In genomic region chr19:18418034-18418724, GRCh38 we compare ENCODE assay signal across 8 cellular contexts. TPM values are rescaled to one million over a fixed set of nuclear protein-coding genes. Genes with fewer than 3 reads are reported as not detected.
DNase-seq lines count a peak whose midpoint lies in the region; ATAC-seq, FAIRE-seq and TF ChIP-seq lines count a peak whose summit lies in the region.

No MANE protein-coding gene starts in this region.

- H3K4me3 Mint-ChIP-seq in activated CD4-positive, alpha-beta T cell treated with anti-CD3 and anti-CD28 coated beads for 36 hours = peak overlapping the region; percentile 90
- H3K4me3 Mint-ChIP-seq in activated naive CD8-positive, alpha-beta T cell = peak overlapping the region; percentile 84
- peak overlapping the region; percentile 75 to 87 for H3K4me3 Mint-ChIP-seq in stimulated activated naive CD8-positive, alpha-beta T cell treated with anti-CD3 and anti-CD28 coated beads, Interleukin-15, amount 100 ng/mL, for 72 hours

- DNase-seq in activated CD4-positive, alpha-beta T cell treated with anti-CD3 and anti-CD28 coated beads for 36 hours = peak; percentile 68
- DNase-seq in activated CD4-positive, alpha-beta T cell treated with anti-CD3 and anti-CD28 coated beads, Interleukin-2, amount 50 U/mL, for 4 hours = no peak
- no peak for DNase-seq in keratinocyte (ENCODE audit: low read depth, low spot score)
- peak; percentile 50 for DNase-seq in stimulated activated naive CD8-positive, alpha-beta T cell treated with anti-CD3 and anti-CD28 coated beads, Interleukin-15, amount 100 ng/mL, for 72 hours
- DNase-seq in stimulated activated CD4-positive, alpha-beta T cell treated with anti-CD3 and anti-CD28 coated beads, Interleukin-12 subunit alpha, Interleukin-12 subunit beta, amount 100 ng/mL, for 4 hours = no peak

- CTCF ChIA-PET in activated CD4-positive, alpha-beta T cell treated with anti-CD3 and anti-CD28 coated beads for 36 hours (lab: Charles Lee) = interaction anchor here (0.7 to 6.4 kb wide), 5 partner anchors 11 to 150 kb away, joined by 3 to 48 read pairs (median 3); no protein-coding TSS in a partner anchor

- H3K27ac Mint-ChIP-seq in activated CD4-positive, alpha-beta T cell treated with anti-CD3 and anti-CD28 coated beads for 36 hours = peak overlapping the region; percentile 73
- H3K27ac Mint-ChIP-seq in activated naive CD8-positive, alpha-beta T cell = peak overlapping the region; percentile 68
- H3K27ac Mint-ChIP-seq in stimulated activated naive CD8-positive, alpha-beta T cell treated with anti-CD3 and anti-CD28 coated beads, Interleukin-15, amount 100 ng/mL, for 72 hours = peak overlapping the region in 1 of 2 donors; percentile 59

- ATAC-seq in activated CD4-positive, alpha-beta T cell treated with anti-CD3 and anti-CD28 coated beads for 36 hours = peak; percentile 10
- peak; percentile 24 for ATAC-seq in stimulated activated naive CD8-positive, alpha-beta T cell treated with anti-CD3 and anti-CD28 coated beads, Interleukin-15, amount 100 ng/mL, for 72 hours
- ATAC-seq in HG02852 (IDR thresholded peaks at IDR 0.05; ENCODE audit: unreplicated experiment) = no peak
- no peak for ATAC-seq in HG02840 (IDR thresholded peaks at IDR 0.05; ENCODE audit: low FRiP score, unreplicated experiment)

- H3K4me2 ChIP-seq in keratinocyte (ENCODE audit: control insufficient read depth, extremely low read depth, insufficient read depth, low read depth, low read length) = peak overlapping the region; percentile 90

- no peak overlapping the region for H3K4me3 ChIP-seq in keratinocyte (ENCODE audit: control insufficient read depth in 2 of 3, extremely low read depth in 1 of 3, insufficient read depth in 2 of 3, low read depth in 1 of 3, low read length in 3 of 3)

- peaks cover 9% of the 10 kb centered on the region for H3K79me2 ChIP-seq in keratinocyte (ENCODE audit: control insufficient read depth, insufficient read depth, low read length)

- intact Hi-C loops in activated CD4-positive, alpha-beta T cell treated with anti-CD3 and anti-CD28 coated beads for 36 hours (cut with DNase I, micrococcal nuclease) = loop anchor here (2.0 to 5.0 kb wide), 3 partner anchors 19 to 213 kb away; partner anchors contain the start of gene RAB3A (in 1 of the 2)

- peaks cover 2% of the 10 kb centered on the region for H3K36me3 Mint-ChIP-seq in activated CD4-positive, alpha-beta T cell treated with anti-CD3 and anti-CD28 coated beads for 36 hours (ENCODE audit: low read depth)
- H3K36me3 Mint-ChIP-seq in activated naive CD8-positive, alpha-beta T cell = no peaks in the 10 kb centered on the region

- H3K9me3 Mint-ChIP-seq in activated CD4-positive, alpha-beta T cell treated with anti-CD3 and anti-CD28 coated beads for 36 hours (ENCODE audit: low read depth) = no peaks in the 10 kb centered on the region
- no peaks in the 10 kb centered on the region for H3K9me3 Mint-ChIP-seq in activated naive CD8-positive, alpha-beta T cell (ENCODE audit: low read depth)
- H3K9me3 Mint-ChIP-seq in stimulated activated naive CD8-positive, alpha-beta T cell treated with anti-CD3 and anti-CD28 coated beads, Interleukin-15, amount 100 ng/mL, for 72 hours = no peaks in the 10 kb centered on the region

- FAIRE-seq in keratinocyte (lab: Jason Lieb, UNC) = no peak

- H3K27me3 ChIP-seq in keratinocyte (ENCODE audit: control insufficient read depth, extremely low read depth, insufficient read depth, low read length) = no peaks in the 10 kb centered on the region

- no peak overlapping the region for H2AFZ ChIP-seq in keratinocyte (ENCODE audit: control insufficient read depth, low read length)

- H3K4me1 ChIP-seq in keratinocyte (ENCODE audit: control insufficient read depth, extremely low read depth, insufficient read depth, low read length) = peaks cover 24% of the 10 kb centered on the region

- H3K9ac ChIP-seq in keratinocyte (ENCODE audit: control insufficient read depth, extremely low read depth, insufficient read depth, low read length) = peak overlapping the region; percentile 64

- H4K20me1 ChIP-seq in keratinocyte (ENCODE audit: control insufficient read depth, extremely low read depth, insufficient read depth, low read length) = no peaks in the 10 kb centered on the region

- peaks cover 23% of the 10 kb centered on the region for H3K27me3 Mint-ChIP-seq in activated CD4-positive, alpha-beta T cell treated with anti-CD3 and anti-CD28 coated beads for 36 hours
- no peaks in the 10 kb centered on the region for H3K27me3 Mint-ChIP-seq in activated naive CD8-positive, alpha-beta T cell
- H3K27me3 Mint-ChIP-seq in stimulated activated naive CD8-positive, alpha-beta T cell treated with anti-CD3 and anti-CD28 coated beads, Interleukin-15, amount 100 ng/mL, for 72 hours = peaks cover 49% of the 10 kb centered on the region

- H3K36me3 ChIP-seq in keratinocyte (ENCODE audit: control insufficient read depth in 2 of 2, extremely low read depth in 1 of 2, insufficient read depth in 2 of 2, low read length in 2 of 2) = peaks cover 0 to 2% of the 10 kb centered on the region in 2 experiments

- dilution Hi-C loops in keratinocyte (cut with MboI; ENCODE audit: extremely low pct_ligation_motif_present, low sequenced_read_pairs) = no loop called here

- POLR2A ChIA-PET in activated CD4-positive, alpha-beta T cell treated with anti-CD3 and anti-CD28 coated beads for 36 hours (lab: Charles Lee) = interaction anchor here (0.6 to 2.5 kb wide), 4 partner anchors 10 to 139 kb away, joined by 3 to 10 read pairs (median 6); no protein-coding TSS in a partner anchor

- H3K9me1 ChIP-seq in keratinocyte (ENCODE audit: control insufficient read depth, extremely low read depth, insufficient read depth, low read length) = no peaks in the 10 kb centered on the region

- peaks cover 73% of the 10 kb centered on the region for H3K4me1 Mint-ChIP-seq in activated CD4-positive, alpha-beta T cell treated with anti-CD3 and anti-CD28 coated beads for 36 hours
- H3K4me1 Mint-ChIP-seq in activated naive CD8-positive, alpha-beta T cell (ENCODE audit: low read depth) = peaks cover 64% of the 10 kb centered on the region
- H3K4me1 Mint-ChIP-seq in stimulated activated naive CD8-positive, alpha-beta T cell treated with anti-CD3 and anti-CD28 coated beads, Interleukin-15, amount 100 ng/mL, for 72 hours = peaks cover 85% of the 10 kb centered on the region

- TF ChIP-seq CTCF in keratinocyte (optimal IDR thresholded peaks at IDR 0.05 in 1 of 3, IDR thresholded peaks at IDR 0.05 in 1 of 3, conservative IDR thresholded peaks at IDR 0.05 in 1 of 3; ENCODE audit: extremely low read depth in 1 of 3, insufficient read depth in 2 of 3, low read length in 3 of 3) = no peak

- H3K9me3 ChIP-seq in keratinocyte (ENCODE audit: control insufficient read depth, low read depth, low read length) = no peaks in the 10 kb centered on the region

- H3K27ac ChIP-seq in keratinocyte (ENCODE audit: control insufficient read depth, insufficient read depth, low read length) = no peak overlapping the region

RNA-seq across cellular contexts. Expression of gene SSBP4, which starts 1.0 kb away (rescaled TPM):
- 10 to 100 TPM; 71.7 to 79.3 TPM for total RNA-seq in activated CD4-positive, alpha-beta T cell treated with anti-CD3 and anti-CD28 coated beads for 36 hours
- polyA plus RNA-seq in keratinocyte = 7.5 to 11.3 TPM (median 10.8 TPM) in 3 replicates
- polyA plus RNA-seq in keratinocyte (2011; ENCODE audit: low read depth) = 3.6 TPM
- polyA plus RNA-seq in keratinocyte (2011; cell fraction: cytosol; rRNA removed) = 4.1 and 15.9 TPM in 2 replicates
- polyA plus RNA-seq in keratinocyte (2011; cell fraction: nucleus; rRNA removed) = 12.5 and 15.5 TPM in 2 replicates
- polyA plus RNA-seq in keratinocyte (2012; ENCODE audit: low replicate concordance) = 10.1 and 20.9 TPM in 2 replicates
- polyA minus RNA-seq in keratinocyte = 2.2 to 9.2 TPM (median 4.5 TPM) in 3 replicates
- 34.0 TPM for polyA minus RNA-seq in keratinocyte (2011; cell fraction: cytosol; rRNA and poly(A)+ RNA removed)
- 10.2 and 19.3 TPM in 2 replicates for polyA minus RNA-seq in keratinocyte (2011; cell fraction: nucleus; rRNA and poly(A)+ RNA removed)

RNA-seq across cellular contexts. Expression of gene ISYNA1, which starts 19.8 kb away (rescaled TPM):
- 10 to 100 TPM; 18.8 to 23.3 TPM for total RNA-seq in activated CD4-positive, alpha-beta T cell treated with anti-CD3 and anti-CD28 coated beads for 36 hours
- 3.5 to 8.3 TPM (median 7.0 TPM) in 3 replicates for polyA plus RNA-seq in keratinocyte
- polyA plus RNA-seq in keratinocyte (2011; ENCODE audit: low read depth) = 0.60 TPM
- 3.1 and 7.3 TPM in 2 replicates for polyA plus RNA-seq in keratinocyte (2011; cell fraction: cytosol; rRNA removed)
- polyA plus RNA-seq in keratinocyte (2011; cell fraction: nucleus; rRNA removed) = 17.4 and 28.2 TPM in 2 replicates
- polyA plus RNA-seq in keratinocyte (2012; ENCODE audit: low replicate concordance) = 7.7 and 10.7 TPM in 2 replicates
- polyA minus RNA-seq in keratinocyte = 3.3 to 6.8 TPM (median 5.9 TPM) in 3 replicates
- 15.5 TPM for polyA minus RNA-seq in keratinocyte (2011; cell fraction: cytosol; rRNA and poly(A)+ RNA removed)
- 6.5 and 8.8 TPM in 2 replicates for polyA minus RNA-seq in keratinocyte (2011; cell fraction: nucleus; rRNA and poly(A)+ RNA removed)

RNA-seq across cellular contexts. Expression of gene LRRC25, which starts 20.8 kb away (rescaled TPM):
- total RNA-seq in activated CD4-positive, alpha-beta T cell treated with anti-CD3 and anti-CD28 coated beads for 36 hours = not detected
- polyA plus RNA-seq in keratinocyte = not detected in 3 replicates
- polyA plus RNA-seq in keratinocyte (2011; ENCODE audit: low read depth) = not detected
- polyA plus RNA-seq in keratinocyte (2011; cell fraction: cytosol; rRNA removed) = not detected in 2 replicates
- not detected in 2 replicates for polyA plus RNA-seq in keratinocyte (2011; cell fraction: nucleus; rRNA removed)
- polyA plus RNA-seq in keratinocyte (2012; ENCODE audit: low replicate concordance) = not detected in 2 replicates
- not detected in 3 replicates for polyA minus RNA-seq in keratinocyte
- not detected for polyA minus RNA-seq in keratinocyte (2011; cell fraction: cytosol; rRNA and poly(A)+ RNA removed)
- polyA minus RNA-seq in keratinocyte (2011; cell fraction: nucleus; rRNA and poly(A)+ RNA removed) = not detected in 2 replicates

RNA-seq across cellular contexts. Expression of gene GDF15, which starts 32.2 kb away (rescaled TPM):
- not detected for total RNA-seq in activated CD4-positive, alpha-beta T cell treated with anti-CD3 and anti-CD28 coated beads for 36 hours
- polyA plus RNA-seq in keratinocyte = 0.27 to 0.49 TPM (median 0.31 TPM) in 3 replicates
- 13.0 TPM for polyA plus RNA-seq in keratinocyte (2011; ENCODE audit: low read depth)
- polyA plus RNA-seq in keratinocyte (2011; cell fraction: cytosol; rRNA removed) = 0.56 and 0.99 TPM in 2 replicates
- 1.9 and 2.4 TPM in 2 replicates for polyA plus RNA-seq in keratinocyte (2011; cell fraction: nucleus; rRNA removed)
- polyA plus RNA-seq in keratinocyte (2012; ENCODE audit: low replicate concordance) = 0.39 and 61.8 TPM in 2 replicates
- 0.20 to 1.0 TPM in 2 of 3 replicates, not detected in the other for polyA minus RNA-seq in keratinocyte
- not detected for polyA minus RNA-seq in keratinocyte (2011; cell fraction: cytosol; rRNA and poly(A)+ RNA removed)
- polyA minus RNA-seq in keratinocyte (2011; cell fraction: nucleus; rRNA and poly(A)+ RNA removed) = 1.6 and 2.0 TPM in 2 replicates

Comparison
In these comparisons a context has a peak if more than half of its experiments do, and no peak if none do; other contexts are left out.
1. DNase-seq: peak in activated CD4-positive, alpha-beta T cell treated with anti-CD3 and anti-CD28 coated beads for 36 hours (single experiment) and stimulated activated naive CD8-positive, alpha-beta T cell treated with anti-CD3 and anti-CD28 coated beads, Interleukin-15, amount 100 ng/mL, for 72 hours (2 of 2); none in activated CD4-positive, alpha-beta T cell treated with anti-CD3 and anti-CD28 coated beads, Interleukin-2, amount 50 U/mL, for 4 hours (0 of 2), keratinocyte (single experiment) and stimulated activated CD4-positive, alpha-beta T cell treated with anti-CD3 and anti-CD28 coated beads, Interleukin-12 subunit alpha, Interleukin-12 subunit beta, amount 100 ng/mL, for 4 hours (single experiment).
2. ATAC-seq: peak in activated CD4-positive, alpha-beta T cell treated with anti-CD3 and anti-CD28 coated beads for 36 hours (single experiment) and stimulated activated naive CD8-positive, alpha-beta T cell treated with anti-CD3 and anti-CD28 coated beads, Interleukin-15, amount 100 ng/mL, for 72 hours (single experiment); none in HG02852 (single experiment) and HG02840 (single experiment).
3. Peak in every context shown above with its lines, with median percentiles within 50 percentile points of each other: H3K4me3 Mint-ChIP-seq.